ENCODE assay signal across 1 cellular context in genomic region chr12:14260011-14260993, GRCh38.
TF ChIP-seq lines count a peak whose summit lies in the region.

No MANE protein-coding gene starts in this region.

TF ChIP-seq in K562, 482 proteins besides CTCF, POLR2A, EP300 and RAD21 (continued from another document and continues in another):
- TF ChIP-seq MGA (IDR thresholded peaks at IDR 0.05) (peak; percentile 93), MED1 (CRISPR knock-in tag; IDR thresholded peaks at IDR 0.05; ENCODE audit: borderline replicate concordance) (no peak), ZNF174 (CRISPR knock-in tag; IDR thresholded peaks at IDR 0.05) (no peak), RCOR1 (IDR thresholded peaks at IDR 0.05; ENCODE audit: borderline replicate concordance in 1 of 2, low read depth in 2 of 2, low read length in 2 of 2) (0 out of 4 replicates have a peak, but pooled peaks of 1 of the 2 experiments have one; percentile 3), ZBED1 (IDR thresholded peaks at IDR 0.05) (no peak), ZC3H4 (CRISPR knock-in tag; IDR thresholded peaks at IDR 0.05; ENCODE audit: borderline replicate concordance) (no peak), ZKSCAN1 (IDR thresholded peaks at IDR 0.05; ENCODE audit: low read depth, low read length) (no peak), ZBTB11 (CRISPR knock-in tag; IDR thresholded peaks at IDR 0.05) (no peak), HDAC1 (IDR thresholded peaks at IDR 0.05) (no peak), AFF4 (CRISPR knock-in tag; IDR thresholded peaks at IDR 0.05) (0 out of 2 replicates have a peak, but pooled peaks have one; percentile 43), KDM4B (IDR thresholded peaks at IDR 0.05; ENCODE audit: borderline replicate concordance in 2 of 2, low read depth in 1 of 2) (peak in 1 of 2 experiments; percentile 30; a peak in 1 of 4 replicates), TRIM25 (IDR thresholded peaks at IDR 0.05; ENCODE audit: borderline replicate concordance) (no peak), THRAP3 (IDR thresholded peaks at IDR 0.05; ENCODE audit: borderline replicate concordance) (no peak), PML (IDR thresholded peaks at IDR 0.05; ENCODE audit: low read length) (no peak), NFXL1 (CRISPR knock-in tag; IDR thresholded peaks at IDR 0.05) (no peak), SNIP1 (IDR thresholded peaks at IDR 0.05; ENCODE audit: low read depth) (no peak), KLF6 (CRISPR knock-in tag; IDR thresholded peaks at IDR 0.05; ENCODE audit: borderline replicate concordance) (no peak), CTCFL (IDR thresholded peaks at IDR 0.05; ENCODE audit: borderline replicate concordance, insufficient read depth, low read depth, low read length, poor library complexity, severe bottlenecking) (no peak), U2AF1 (optimal IDR thresholded peaks at IDR 0.05; ENCODE audit: low read depth, low read length) (no peak), MIER1 (IDR thresholded peaks at IDR 0.05; ENCODE audit: low read depth) (no peak), CBFA2T2 (conservative IDR thresholded peaks at IDR 0.05) (no peak), ZNF121 (CRISPR knock-in tag; conservative IDR thresholded peaks at IDR 0.05) (no peak), NR2C2 (CRISPR knock-in tag; IDR thresholded peaks at IDR 0.05) (no peak), NR2C2 (tag; IDR thresholded peaks at IDR 0.05) (peak; percentile 57), NFE2 (IDR thresholded peaks at IDR 0.05; ENCODE audit: low read depth) (peak; percentile 16; the same call in 1 of the 2 replicates), ELK3 (CRISPR knock-in tag; IDR thresholded peaks at IDR 0.05) (no peak), IRF1 (CRISPR knock-in tag; IDR thresholded peaks at IDR 0.05; ENCODE audit: borderline replicate concordance) (no peak), ZNF384 (IDR thresholded peaks at IDR 0.05; ENCODE audit: low read depth, low read length) (no peak), POLR3G (IDR thresholded peaks at IDR 0.05; ENCODE audit: extremely low read depth, insufficient read length, insufficient replicate concordance) (no peak)
